ENCODE assay signal across 12 cellular contexts in the genomic region with DNA sequence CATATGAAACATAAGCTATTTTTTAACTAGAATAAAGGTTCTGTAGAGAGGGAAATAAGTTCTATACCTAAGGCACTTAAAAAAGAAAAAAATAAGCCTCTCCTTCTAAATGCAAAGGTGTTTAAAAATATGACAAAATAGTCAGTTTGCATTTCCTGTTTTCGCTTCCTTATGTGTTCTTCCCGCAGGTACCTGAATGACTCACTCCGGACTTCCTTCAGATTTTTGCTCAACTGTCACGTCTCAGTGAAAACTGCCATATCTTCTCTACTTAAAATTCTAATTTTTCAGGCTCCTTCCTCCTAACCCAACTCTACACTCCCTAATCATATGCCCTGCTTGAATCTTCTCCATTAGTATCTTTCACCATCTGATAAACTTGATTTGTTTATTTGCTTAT.
DNase-seq lines count a peak whose midpoint lies in the region; ATAC-seq, FAIRE-seq and TF ChIP-seq lines count a peak whose summit lies in the region.
"Had no signal": no experiment of that assay in that cellular context is flagged by ENCODE, and none has a peak within 500 bp of the region (broad histone marks: within the 10 kb centered on the region; RNA-seq: fewer than 3 reads in every experiment).

No MANE protein-coding gene starts in this region.

- 70 to 78% methylated on average over 4 of the region's 4 CpGs for WGBS in body of pancreas, 2 donors
- WGBS in HepG2 (ENCODE audit: low lambda C conversion rate) = 2% methylated on average over 4 of the region's 4 CpGs

- no peaks in the 10 kb centered on the region for H4K20me1 ChIP-seq in HepG2 (ENCODE audit: insufficient read depth, low read length)

- no peaks in the 10 kb centered on the region for H3K4me1 ChIP-seq in body of pancreas
- H3K4me1 ChIP-seq in HepG2 (ENCODE audit: insufficient read depth, low read length) = no peaks in the 10 kb centered on the region
- H3K4me1 ChIP-seq: tibial nerve had no signal

- FAIRE-seq in HepG2 (lab: Jason Lieb, UNC) = no peak

- no peak overlapping the region for H3K9ac ChIP-seq in HepG2 (ENCODE audit: insufficient read depth, low read depth, low read length)

- CTCF ChIA-PET in HepG2 (lab: Yijun Ruan, JAX; ENCODE audit: low intra/inter-chr PET ratio, low total read pairs) = no interaction called here

- ATAC-seq in GM19328 (IDR thresholded peaks at IDR 0.05; ENCODE audit: unreplicated experiment) = peak; percentile 78
- ATAC-seq in HG02571 (IDR thresholded peaks at IDR 0.05; ENCODE audit: unreplicated experiment) = peak; percentile 95
- ATAC-seq in HG03342 (IDR thresholded peaks at IDR 0.05; ENCODE audit: unreplicated experiment) = peak; percentile 98
- ATAC-seq in body of pancreas = no peak
- ATAC-seq in HepG2 = no peak
- ATAC-seq: right cardiac atrium had no signal

- TF ChIP-seq CTCF in body of pancreas (IDR thresholded peaks at IDR 0.05) (no peak), HepG2 (CRISPR knock-in tag; IDR thresholded peaks at IDR 0.05) (no peak)

- H3K36me3 ChIP-seq in body of pancreas (replicated peaks in 1 of 2; ENCODE audit: insufficient read depth in 1 of 2, low read depth in 2 of 2) (no peaks in the 10 kb centered on the region), HepG2 (replicated peaks in 1 of 2; ENCODE audit: control insufficient read depth in 1 of 2, insufficient read depth in 2 of 2, low read length in 2 of 2) (no peaks in the 10 kb centered on the region)
- H3K36me3 ChIP-seq: tibial nerve had no signal

- H3K4me3 ChIP-seq in body of pancreas = no peak overlapping the region
- no peak overlapping the region for H3K4me3 ChIP-seq in HepG2 (replicated peaks in 1 of 3; ENCODE audit: insufficient read depth in 1 of 3, low read depth in 2 of 3, low read length in 3 of 3)
- H3K4me3 ChIP-seq: tibial nerve had no signal

- no peak overlapping the region for H3K4me2 ChIP-seq in HepG2 (ENCODE audit: low read depth, low read length)

- no peak for TF ChIP-seq RAD21 in HepG2 (CRISPR knock-in tag; IDR thresholded peaks at IDR 0.05)

- H3K27ac ChIP-seq in body of pancreas (no peak overlapping the region), HepG2 (ENCODE audit: extremely low read length, insufficient read depth, low read length) (no peak overlapping the region)
- H3K27ac ChIP-seq: tibial nerve had no signal

- intact Hi-C loops in body of pancreas (cut with DNase I) (no loop called here), HepG2 (cut with micrococcal nuclease; ENCODE audit: unreplicated experiment) (no loop called here)

- no TSS peak for BruUV-seq in HepG2 (replicated peaks; lab: Mats Ljungman, UMichigan)

- in situ Hi-C loops in HepG2 (cut with HindIII; ENCODE audit: extremely low pct_ligation_motif_present, low pct_unique_long_range_greater_than_20kb) = no loop called here

- peak; percentile 33 for DNase-seq in kidney tubule cell (ENCODE audit: low spot score)
- no peak for DNase-seq in NCI-H1930 (lab: John Stamatoyannopoulos, UW)
- no peak for DNase-seq in body of pancreas
- DNase-seq in HepG2 (ENCODE audit: low spot score) = no peak
- DNase-seq: activated T-cell treated with anti-CD3 and anti-CD28 coated beads, Interleukin-2, amount 50 U/mL, for 24 hours; Calu3; NCI-H2081; right cardiac atrium had no signal

- no peaks in the 10 kb centered on the region for H3K79me2 ChIP-seq in HepG2 (ENCODE audit: insufficient read depth, low read length)

- H3K9me3 ChIP-seq in body of pancreas = no peaks in the 10 kb centered on the region
- H3K9me3 ChIP-seq in HepG2 (ENCODE audit: low read length) = no peaks in the 10 kb centered on the region
- H3K9me3 ChIP-seq: tibial nerve had no signal

- H3K27me3 ChIP-seq in body of pancreas (no peaks in the 10 kb centered on the region), HepG2 (ENCODE audit: control insufficient read depth in 1 of 2, insufficient read depth in 2 of 2, low read length in 2 of 2) (no peaks in the 10 kb centered on the region)
- H3K27me3 ChIP-seq: tibial nerve had no signal

- POLR2A ChIA-PET in HepG2 (lab: Yijun Ruan, JAX) = no interaction called here

- H2AFZ ChIP-seq in HepG2 (ENCODE audit: low read length) = no peak overlapping the region

- no peak for TF ChIP-seq POLR2A in body of pancreas (IDR thresholded peaks at IDR 0.05)
- TF ChIP-seq POLR2A in HepG2 (IDR thresholded peaks at IDR 0.05; ENCODE audit: insufficient read depth in 1 of 2, low read depth in 2 of 2, low read length in 2 of 2) = no peak

- TF ChIP-seq EP300 in HepG2 (IDR thresholded peaks at IDR 0.05; ENCODE audit: low read depth in 2 of 2, low read length in 2 of 2) (no peak), HepG2 (CRISPR knock-in tag; IDR thresholded peaks at IDR 0.05; ENCODE audit: borderline replicate concordance) (no peak)

TF ChIP-seq in HepG2, 621 proteins besides CTCF, POLR2A, EP300 and RAD21 (continues in another document):
- TF ChIP-seq ZNF782 (CRISPR knock-in tag; IDR thresholded peaks at IDR 0.05; ENCODE audit: borderline replicate concordance) (no peak), SMAD9 (CRISPR knock-in tag; IDR thresholded peaks at IDR 0.05) (no peak), ZNF616 (CRISPR knock-in tag; IDR thresholded peaks at IDR 0.05; ENCODE audit: low read depth) (no peak), PTBP1 (IDR thresholded peaks at IDR 0.05; ENCODE audit: low read depth, low read length, poor library complexity, severe bottlenecking) (no peak), ZNF552 (CRISPR knock-in tag; IDR thresholded peaks at IDR 0.05; ENCODE audit: borderline replicate concordance) (no peak), ZNF615 (CRISPR knock-in tag; IDR thresholded peaks at IDR 0.05; ENCODE audit: borderline replicate concordance) (no peak)
- TF ChIP-seq, protein P1, sequence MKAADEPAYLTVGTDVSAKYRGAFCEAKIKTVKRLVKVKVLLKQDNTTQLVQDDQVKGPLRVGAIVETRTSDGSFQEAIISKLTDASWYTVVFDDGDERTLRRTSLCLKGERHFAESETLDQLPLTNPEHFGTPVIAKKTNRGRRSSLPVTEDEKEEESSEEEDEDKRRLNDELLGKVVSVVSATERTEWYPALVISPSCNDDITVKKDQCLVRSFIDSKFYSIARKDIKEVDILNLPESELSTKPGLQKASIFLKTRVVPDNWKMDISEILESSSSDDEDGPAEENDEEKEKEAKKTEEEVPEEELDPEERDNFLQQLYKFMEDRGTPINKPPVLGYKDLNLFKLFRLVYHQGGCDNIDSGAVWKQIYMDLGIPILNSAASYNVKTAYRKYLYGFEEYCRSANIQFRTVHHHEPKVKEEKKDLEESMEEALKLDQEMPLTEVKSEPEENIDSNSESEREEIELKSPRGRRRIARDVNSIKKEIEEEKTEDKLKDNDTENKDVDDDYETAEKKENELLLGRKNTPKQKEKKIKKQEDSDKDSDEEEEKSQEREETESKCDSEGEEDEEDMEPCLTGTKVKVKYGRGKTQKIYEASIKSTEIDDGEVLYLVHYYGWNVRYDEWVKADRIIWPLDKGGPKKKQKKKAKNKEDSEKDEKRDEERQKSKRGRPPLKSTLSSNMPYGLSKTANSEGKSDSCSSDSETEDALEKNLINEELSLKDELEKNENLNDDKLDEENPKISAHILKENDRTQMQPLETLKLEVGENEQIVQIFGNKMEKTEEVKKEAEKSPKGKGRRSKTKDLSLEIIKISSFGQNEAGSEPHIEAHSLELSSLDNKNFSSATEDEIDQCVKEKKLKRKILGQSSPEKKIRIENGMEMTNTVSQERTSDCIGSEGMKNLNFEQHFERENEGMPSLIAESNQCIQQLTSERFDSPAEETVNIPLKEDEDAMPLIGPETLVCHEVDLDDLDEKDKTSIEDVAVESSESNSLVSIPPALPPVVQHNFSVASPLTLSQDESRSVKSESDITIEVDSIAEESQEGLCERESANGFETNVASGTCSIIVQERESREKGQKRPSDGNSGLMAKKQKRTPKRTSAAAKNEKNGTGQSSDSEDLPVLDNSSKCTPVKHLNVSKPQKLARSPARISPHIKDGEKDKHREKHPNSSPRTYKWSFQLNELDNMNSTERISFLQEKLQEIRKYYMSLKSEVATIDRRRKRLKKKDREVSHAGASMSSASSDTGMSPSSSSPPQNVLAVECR (CRISPR knock-in tag; IDR thresholded peaks at IDR 0.05; ENCODE audit: borderline replicate concordance) = no peak
- TF ChIP-seq, protein P2, sequence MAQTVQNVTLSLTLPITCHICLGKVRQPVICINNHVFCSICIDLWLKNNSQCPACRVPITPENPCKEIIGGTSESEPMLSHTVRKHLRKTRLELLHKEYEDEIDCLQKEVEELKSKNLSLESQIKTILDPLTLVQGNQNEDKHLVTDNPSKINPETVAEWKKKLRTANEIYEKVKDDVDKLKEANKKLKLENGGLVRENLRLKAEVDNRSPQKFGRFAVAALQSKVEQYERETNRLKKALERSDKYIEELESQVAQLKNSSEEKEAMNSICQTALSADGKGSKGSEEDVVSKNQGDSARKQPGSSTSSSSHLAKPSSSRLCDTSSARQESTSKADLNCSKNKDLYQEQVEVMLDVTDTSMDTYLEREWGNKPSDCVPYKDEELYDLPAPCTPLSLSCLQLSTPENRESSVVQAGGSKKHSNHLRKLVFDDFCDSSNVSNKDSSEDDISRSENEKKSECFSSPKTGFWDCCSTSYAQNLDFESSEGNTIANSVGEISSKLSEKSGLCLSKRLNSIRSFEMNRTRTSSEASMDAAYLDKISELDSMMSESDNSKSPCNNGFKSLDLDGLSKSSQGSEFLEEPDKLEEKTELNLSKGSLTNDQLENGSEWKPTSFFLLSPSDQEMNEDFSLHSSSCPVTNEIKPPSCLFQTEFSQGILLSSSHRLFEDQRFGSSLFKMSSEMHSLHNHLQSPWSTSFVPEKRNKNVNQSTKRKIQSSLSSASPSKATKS (CRISPR knock-in tag; IDR thresholded peaks at IDR 0.05) = no peak
- TF ChIP-seq, protein P3, sequence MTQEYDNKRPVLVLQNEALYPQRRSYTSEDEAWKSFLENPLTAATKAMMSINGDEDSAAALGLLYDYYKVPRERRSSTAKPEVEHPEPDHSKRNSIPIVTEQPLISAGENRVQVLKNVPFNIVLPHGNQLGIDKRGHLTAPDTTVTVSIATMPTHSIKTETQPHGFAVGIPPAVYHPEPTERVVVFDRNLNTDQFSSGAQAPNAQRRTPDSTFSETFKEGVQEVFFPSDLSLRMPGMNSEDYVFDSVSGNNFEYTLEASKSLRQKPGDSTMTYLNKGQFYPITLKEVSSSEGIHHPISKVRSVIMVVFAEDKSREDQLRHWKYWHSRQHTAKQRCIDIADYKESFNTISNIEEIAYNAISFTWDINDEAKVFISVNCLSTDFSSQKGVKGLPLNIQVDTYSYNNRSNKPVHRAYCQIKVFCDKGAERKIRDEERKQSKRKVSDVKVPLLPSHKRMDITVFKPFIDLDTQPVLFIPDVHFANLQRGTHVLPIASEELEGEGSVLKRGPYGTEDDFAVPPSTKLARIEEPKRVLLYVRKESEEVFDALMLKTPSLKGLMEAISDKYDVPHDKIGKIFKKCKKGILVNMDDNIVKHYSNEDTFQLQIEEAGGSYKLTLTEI (CRISPR knock-in tag; conservative IDR thresholded peaks at IDR 0.05) = no peak

Comparison
In these comparisons a context has a peak if more than half of its experiments do, and no peak if none do; other contexts are left out.
1. ATAC-seq: peak in GM19328 (single experiment), HG02571 (single experiment) and HG03342 (single experiment); none in body of pancreas (single experiment) and HepG2 (single experiment).